8 cellular contexts compared by ENCODE assay signal in the genomic region with DNA sequence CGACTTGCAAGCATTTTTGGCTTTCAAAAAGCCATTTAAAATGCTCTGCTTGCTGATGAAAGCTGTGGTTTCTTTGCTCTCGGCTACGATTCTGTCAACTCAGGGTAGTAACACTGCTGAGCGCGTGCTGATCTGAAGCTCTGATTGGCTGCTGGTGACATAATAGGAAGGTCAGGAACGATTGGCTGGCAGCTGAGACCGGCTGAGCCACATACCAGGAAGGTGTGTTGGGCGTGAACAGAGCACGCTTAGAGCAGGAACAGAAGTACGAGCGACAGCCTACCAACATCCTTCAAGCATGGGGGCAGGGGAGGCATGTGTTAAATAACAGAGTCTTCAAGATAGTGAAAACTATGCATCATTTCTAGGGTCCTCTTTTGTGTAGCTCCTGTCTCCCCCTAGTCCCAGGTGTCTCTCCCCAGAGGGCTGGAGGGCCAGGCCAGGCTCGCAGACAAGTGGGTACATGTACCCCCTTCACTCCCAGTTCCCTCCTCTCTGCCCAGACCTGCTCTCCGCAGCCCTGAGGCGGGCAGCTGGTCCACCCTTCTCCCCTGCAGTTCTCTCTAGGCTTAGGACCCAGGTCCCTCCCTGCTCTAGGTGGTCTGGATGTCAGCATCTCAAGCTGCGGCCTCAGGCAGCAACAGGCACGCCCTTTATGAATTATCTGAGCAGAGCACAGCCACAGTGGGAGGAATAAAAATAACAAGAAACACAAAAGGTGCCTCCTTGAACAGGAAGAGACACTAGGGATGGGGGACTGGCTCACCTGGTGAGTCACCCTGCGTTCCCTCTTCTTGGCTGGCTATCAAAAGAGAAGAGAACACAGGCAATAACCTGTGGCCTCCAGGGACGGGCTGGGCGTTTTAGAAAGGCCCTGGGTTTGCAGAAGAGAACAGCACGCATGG.
DNase-seq lines count a peak whose midpoint lies in the region; ATAC-seq and TF ChIP-seq lines count a peak whose summit lies in the region.

No MANE protein-coding gene starts in this region.

- CTCF ChIA-PET in Caco-2 (lab: Charles Lee), result interaction anchor here (0.5 to 1.0 kb wide), 4 partner anchors 13 to 391 kb away, joined by 3 to 4 read pairs (median 3); no protein-coding TSS in a partner anchor

- intact Hi-C loops in Caco-2 (cut with micrococcal nuclease; ENCODE audit: unreplicated experiment) (loop anchor here (1.0 to 5.0 kb wide), 2 partner anchors 33 to 49 kb away; no protein-coding TSS in a partner anchor), testis (cut with DNase I; ENCODE audit: low total_unique reads) (no loop called here)

- no peaks in the 10 kb centered on the region for H4K20me1 ChIP-seq in osteoblast (ENCODE audit: insufficient read depth, low read length)

- no peaks in the 10 kb centered on the region for H3K27me3 Mint-ChIP-seq in Caco-2 (ENCODE audit: insufficient read depth, unreplicated experiment)

- H3K4me3 Mint-ChIP-seq in Caco-2 (ENCODE audit: unreplicated experiment), result peak overlapping the region; percentile 81

- H3K27me3 ChIP-seq in Caco-2 (replicated peaks; ENCODE audit: control insufficient read depth, insufficient read depth, low read length) (no peaks in the 10 kb centered on the region), HUES64 (ENCODE audit: insufficient read depth, low read length) (no peaks in the 10 kb centered on the region), foreskin keratinocyte (no peaks in the 10 kb centered on the region), osteoblast (ENCODE audit: insufficient read depth, low read length) (no peaks in the 10 kb centered on the region), testis (no peaks in the 10 kb centered on the region)

- no peak for TF ChIP-seq POLR2A in testis (IDR thresholded peaks at IDR 0.05)

- H3K4me1 ChIP-seq in Caco-2 (peaks cover 7% of the 10 kb centered on the region), HUES64 (ENCODE audit: insufficient read depth, low read length) (peaks cover 8% of the 10 kb centered on the region; the same call in 1 of the 2 replicates), foreskin keratinocyte (peaks cover 23% of the 10 kb centered on the region), osteoblast (ENCODE audit: insufficient read depth, low read length) (peaks cover 17% of the 10 kb centered on the region), testis (no peaks in the 10 kb centered on the region)

- peak overlapping the region; percentile 94 for H3K27ac Mint-ChIP-seq in Caco-2 (ENCODE audit: unreplicated experiment)

- H3K36me3 Mint-ChIP-seq in Caco-2 (ENCODE audit: insufficient read depth, unreplicated experiment), result peaks cover 16% of the 10 kb centered on the region

- no peak for TF ChIP-seq CTCF in Caco-2 (IDR thresholded peaks at IDR 0.05; ENCODE audit: insufficient read depth in 1 of 2, low read depth in 1 of 2, low read length in 1 of 2, severe bottlenecking in 1 of 2, unreplicated experiment in 1 of 2)
- TF ChIP-seq CTCF in foreskin keratinocyte (conservative IDR thresholded peaks at IDR 0.05), result peak; percentile 8
- no peak for TF ChIP-seq CTCF in osteoblast (IDR thresholded peaks at IDR 0.05; ENCODE audit: extremely low read depth, low read depth, low read length)
- TF ChIP-seq CTCF in testis (IDR thresholded peaks at IDR 0.05), result no peak

- no peaks in the 10 kb centered on the region for H3K9me3 Mint-ChIP-seq in Caco-2 (ENCODE audit: unreplicated experiment)

- ATAC-seq in GM21515 (IDR thresholded peaks at IDR 0.05; ENCODE audit: unreplicated experiment) (peak; percentile 98), foreskin keratinocyte (peak; percentile 85)

- peak overlapping the region; percentile 23 for H3K4me3 ChIP-seq in Caco-2 (ENCODE audit: low read depth, low read length)
- peak overlapping the region; percentile 27 for H3K4me3 ChIP-seq in HUES64 (ENCODE audit: low read length)
- H3K4me3 ChIP-seq in osteoblast (ENCODE audit: insufficient read depth, low read length), result peak overlapping the region; percentile 57
- no peak overlapping the region for H3K4me3 ChIP-seq in testis

- H2AFZ ChIP-seq in osteoblast (ENCODE audit: low read length), result peak overlapping the region; percentile 79

- H3K4me2 ChIP-seq in osteoblast (ENCODE audit: insufficient read depth, low read length), result peak overlapping the region; percentile 77

- TSS peak; percentile 95 for BruUV-seq in Caco-2 (replicated peaks; lab: Mats Ljungman, UMichigan)

- H3K9ac ChIP-seq in HUES64 (ENCODE audit: low read depth, low read length), result peak overlapping the region; percentile 14; the same call in 1 of the 2 replicates

- WGBS in HUES64, result 32% methylated on average over 20 of the region's 20 CpGs
- 40 to 41% methylated on average over 20 of the region's 20 CpGs for WGBS in testis, 2 donors

- H3K79me2 ChIP-seq in osteoblast (ENCODE audit: insufficient read depth, low read length), result no peaks in the 10 kb centered on the region

- H3K9me3 ChIP-seq in Caco-2, result no peaks in the 10 kb centered on the region
- no peaks in the 10 kb centered on the region for H3K9me3 ChIP-seq in HUES64 (ENCODE audit: insufficient read depth, low read depth, low read length)
- H3K9me3 ChIP-seq in osteoblast (ENCODE audit: low read depth, low read length), result no peaks in the 10 kb centered on the region
- no peaks in the 10 kb centered on the region for H3K9me3 ChIP-seq in testis

- POLR2A ChIA-PET in Caco-2 (lab: Charles Lee), result interaction anchor here (0.5 to 1.1 kb wide), 3 partner anchors 51 to 499 kb away, joined by 3 to 5 read pairs (median 4); a partner anchor contains a TSS

- no peaks in the 10 kb centered on the region for H3K36me3 ChIP-seq in Caco-2 (ENCODE audit: control insufficient read depth, insufficient read depth, low read length)
- H3K36me3 ChIP-seq in HUES64 (ENCODE audit: insufficient read depth, low read length), result no peaks in the 10 kb centered on the region
- H3K36me3 ChIP-seq in osteoblast (ENCODE audit: insufficient read depth, low read length), result no peaks in the 10 kb centered on the region
- H3K36me3 ChIP-seq in testis (ENCODE audit: low read depth, missing control alignments), result no peaks in the 10 kb centered on the region

- peak; percentile 89 to 94 for DNase-seq in Caco-2
- DNase-seq in RPMI8226, result peak; percentile 85
- DNase-seq in activated gamma-delta T cell treated with anti-CD3 and anti-CD28 coated beads, Interleukin-2, amount 50 U/mL, for 16 hours (ENCODE audit: low read depth), result peak; percentile 51
- DNase-seq in foreskin keratinocyte, result peak; percentile 99
- DNase-seq in osteoblast (ENCODE audit: insufficient read length, low spot score, missing footprints), result peak; percentile 94
- DNase-seq in testis, result peak; percentile 74

- H3K4me1 Mint-ChIP-seq in Caco-2 (ENCODE audit: low read depth, unreplicated experiment), result peaks cover 19% of the 10 kb centered on the region

- peak overlapping the region; percentile 39; the same call in 1 of the 2 replicates for H3K27ac ChIP-seq in HUES64 (ENCODE audit: low read depth, low read length)
- H3K27ac ChIP-seq in foreskin keratinocyte, result peak overlapping the region; percentile 87
- no peak overlapping the region for H3K27ac ChIP-seq in osteoblast (ENCODE audit: low read depth, low read length)
- no peak overlapping the region for H3K27ac ChIP-seq in testis

Comparison
In these comparisons a context has a peak if more than half of its experiments do, and no peak if none do; other contexts are left out.
1. H3K4me3 ChIP-seq: peak in Caco-2 (single experiment), HUES64 (single experiment) and osteoblast (single experiment); none in testis (0 of 2).
2. H3K27ac ChIP-seq: peak in HUES64 (single experiment) and foreskin keratinocyte (single experiment); none in osteoblast (single experiment) and testis (0 of 2).
3. Peak in every context shown above with its lines, with median percentiles within 50 percentile points of each other: DNase-seq.